ENCODE assay signal across 13 cellular contexts in the genomic region with DNA sequence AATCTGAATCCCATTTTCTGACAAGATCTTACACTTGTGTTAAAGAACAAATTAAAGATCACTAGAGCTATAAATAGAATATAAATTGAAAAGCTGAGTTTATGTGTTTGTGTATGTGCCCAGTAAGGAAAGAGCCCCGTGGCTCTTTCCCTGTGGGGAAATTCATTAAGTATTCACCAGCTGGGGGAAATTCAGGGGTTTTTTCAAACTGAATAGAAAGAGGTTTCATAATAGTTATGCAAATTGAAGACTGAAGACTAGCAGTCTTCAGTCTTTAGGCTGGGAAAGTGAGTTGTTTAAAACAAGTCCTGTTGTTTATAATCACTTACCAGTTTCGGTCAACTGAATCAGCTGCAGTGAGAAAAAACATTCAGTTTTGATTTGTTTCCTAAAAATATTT. TPM values are rescaled to one million over a fixed set of nuclear protein-coding genes. Genes with fewer than 3 reads are reported as not detected.
A peak's percentile ranks its signal among the peaks of the same experiment; 100 is the strongest.
DNase-seq lines count a peak whose midpoint lies in the region; ATAC-seq and TF ChIP-seq lines count a peak whose summit lies in the region.
"Had no signal": no experiment of that assay in that cellular context is flagged by ENCODE, and none has a peak within 500 bp of the region (broad histone marks: within the 10 kb centered on the region; RNA-seq: fewer than 3 reads in every experiment).

No MANE protein-coding gene starts in this region.

- H3K4me1 Mint-ChIP-seq in activated T-helper 2 cell treated with anti-CD3 and anti-CD28 coated beads, Interferon-gamma antibody, Interleukin-2, Interleukin-4, amounts not matched to agents 10 μg/mL and 5 μg/mL and 100 μg/mL, durations not matched to agents 14 hours and 24 hours and 36 hours (ENCODE audit: low read depth), result no peaks in the 10 kb centered on the region

- peak overlapping the region in 3 of 11 experiments; percentile 53 to 91 (median 79); a peak in 6 of 22 replicates for H3K9ac ChIP-seq in BLaER1 treated with 17β-estradiol and CSF1 and Interleukin-3, amounts not matched to agents 10 nM and 100 nM
- no peak overlapping the region for H3K9ac ChIP-seq in HUES48 (ENCODE audit: low read depth, low read length)

- peak overlapping the region in 6 of 11 experiments; percentile 9 to 99 (median 69); a peak in 10 of 22 replicates for H3K27ac ChIP-seq in BLaER1 treated with 17β-estradiol and CSF1 and Interleukin-3, amounts not matched to agents 10 nM and 100 nM
- peak overlapping the region; percentile 27 for H3K27ac ChIP-seq in HUES48 (ENCODE audit: low read depth, low read length)
- no peak overlapping the region for H3K27ac ChIP-seq in esophagus squamous epithelium
- no peak overlapping the region for H3K27ac ChIP-seq in prostate gland
- H3K27ac ChIP-seq: C4-2B, WERI-Rb-1 had no signal

- no peaks in the 10 kb centered on the region for H3K27me3 ChIP-seq in BLaER1 treated with 17β-estradiol and CSF1 and Interleukin-3, amounts not matched to agents 10 nM and 100 nM
- no peaks in the 10 kb centered on the region for H3K27me3 ChIP-seq in HUES48 (ENCODE audit: control insufficient read depth, insufficient read depth, low read length)
- H3K27me3 ChIP-seq in esophagus squamous epithelium, result no peaks in the 10 kb centered on the region
- H3K27me3 ChIP-seq in prostate gland (replicated peaks; ENCODE audit: insufficient read depth), result no peaks in the 10 kb centered on the region

- TF ChIP-seq POLR2A in esophagus squamous epithelium (IDR thresholded peaks at IDR 0.05), result no peak
- TF ChIP-seq POLR2A in prostate gland (IDR thresholded peaks at IDR 0.05), result no peak

- H3K4me2 ChIP-seq in BLaER1 treated with 17β-estradiol and CSF1 and Interleukin-3, amounts not matched to agents 10 nM and 100 nM, result peak overlapping the region in 3 of 11 experiments; percentile 8 to 87 (median 75); a peak in 5 of 22 replicates

- no peaks in the 10 kb centered on the region for H3K9me3 Mint-ChIP-seq in activated T-helper 2 cell treated with anti-CD3 and anti-CD28 coated beads, Interferon-gamma antibody, Interleukin-2, Interleukin-4, amounts not matched to agents 10 μg/mL and 5 μg/mL and 100 μg/mL, durations not matched to agents 14 hours and 24 hours and 36 hours
- H3K9me3 Mint-ChIP-seq: naive thymus-derived CD8-positive, alpha-beta T cell had no signal

- H3K27me3 Mint-ChIP-seq in activated T-helper 2 cell treated with anti-CD3 and anti-CD28 coated beads, Interferon-gamma antibody, Interleukin-2, Interleukin-4, amounts not matched to agents 10 μg/mL and 5 μg/mL and 100 μg/mL, durations not matched to agents 14 hours and 24 hours and 36 hours (ENCODE audit: low read depth), result peaks cover 7% of the 10 kb centered on the region

- no peaks in the 10 kb centered on the region for H4K20me1 ChIP-seq in BLaER1 treated with 17β-estradiol and CSF1 and Interleukin-3, amounts not matched to agents 10 nM and 100 nM

- no peaks in the 10 kb centered on the region; a peak in 1 of 22 replicates for H3K36me3 ChIP-seq in BLaER1 treated with 17β-estradiol and CSF1 and Interleukin-3, amounts not matched to agents 10 nM and 100 nM
- H3K36me3 ChIP-seq in HUES48 (ENCODE audit: control insufficient read depth, insufficient read depth, low read length) (no peaks in the 10 kb centered on the region), esophagus squamous epithelium (no peaks in the 10 kb centered on the region), prostate gland (no peaks in the 10 kb centered on the region)
- H3K36me3 ChIP-seq: WERI-Rb-1 had no signal

- H3K36me3 Mint-ChIP-seq in activated T-helper 2 cell treated with anti-CD3 and anti-CD28 coated beads, Interferon-gamma antibody, Interleukin-2, Interleukin-4, amounts not matched to agents 10 μg/mL and 5 μg/mL and 100 μg/mL, durations not matched to agents 14 hours and 24 hours and 36 hours (ENCODE audit: low read depth), result no peaks in the 10 kb centered on the region
- H3K36me3 Mint-ChIP-seq: naive thymus-derived CD8-positive, alpha-beta T cell had no signal

- no peak overlapping the region for H3K4me3 Mint-ChIP-seq in activated T-helper 2 cell treated with anti-CD3 and anti-CD28 coated beads, Interferon-gamma antibody, Interleukin-2, Interleukin-4, amounts not matched to agents 10 μg/mL and 5 μg/mL and 100 μg/mL, durations not matched to agents 14 hours and 24 hours and 36 hours (ENCODE audit: low read depth)

- no peak overlapping the region for H3K27ac Mint-ChIP-seq in activated T-helper 2 cell treated with anti-CD3 and anti-CD28 coated beads, Interferon-gamma antibody, Interleukin-2, Interleukin-4, amounts not matched to agents 10 μg/mL and 5 μg/mL and 100 μg/mL, durations not matched to agents 14 hours and 24 hours and 36 hours

- DNase-seq in NCI-H524 (lab: John Stamatoyannopoulos, UW) (no peak), esophagus squamous epithelium (lab: John Stamatoyannopoulos, UW) (no peak), prostate gland (ENCODE audit: low spot score) (no peak)
- no peak for DNase-seq in activated T-helper 2 cell treated with anti-CD3 and anti-CD28 coated beads, Interferon-gamma antibody, Interleukin-2, Interleukin-4, amounts not matched to agents 10 μg/mL and 5 μg/mL and 100 μg/mL, durations not matched to agents 14 hours and 24 hours and 36 hours (ENCODE audit: low spot score)
- DNase-seq: foreskin melanocyte; naive thymus-derived CD8-positive, alpha-beta T cell; WERI-Rb-1 had no signal

- TF ChIP-seq CTCF in esophagus squamous epithelium (IDR thresholded peaks at IDR 0.05), result no peak
- no peak for TF ChIP-seq CTCF in prostate gland (IDR thresholded peaks at IDR 0.05)

- H3K4me3 ChIP-seq in BLaER1 treated with 17β-estradiol and CSF1 and Interleukin-3, amounts not matched to agents 10 nM and 100 nM, result no peak overlapping the region; a peak in 1 of 20 replicates
- no peak overlapping the region for H3K4me3 ChIP-seq in HUES48 (ENCODE audit: low read depth, low read length)
- no peak overlapping the region for H3K4me3 ChIP-seq in esophagus squamous epithelium
- no peak overlapping the region for H3K4me3 ChIP-seq in prostate gland

- ATAC-seq in GM19035 (IDR thresholded peaks at IDR 0.05; ENCODE audit: unreplicated experiment), result peak; percentile 83
- ATAC-seq in HG02763 (IDR thresholded peaks at IDR 0.05; ENCODE audit: unreplicated experiment), result peak; percentile 89

- intact Hi-C loops in esophagus squamous epithelium (cut with DNase I), result loop anchor here (5.0 to 10.0 kb wide), 2 partner anchors 248 to 265 kb away; no protein-coding TSS in a partner anchor
- intact Hi-C loops in activated T-helper 2 cell treated with anti-CD3 and anti-CD28 coated beads, Interferon-gamma antibody, Interleukin-2, Interleukin-4, amounts not matched to agents 10 μg/mL and 5 μg/mL and 100 μg/mL, durations not matched to agents 14 hours and 24 hours and 36 hours (cut with micrococcal nuclease), result no loop called here
- intact Hi-C loops in prostate gland (cut with DNase I), result no loop called here

- peaks cover 12 to 95% (median 21%) of the 10 kb centered on the region in 10 experiments for H3K4me1 ChIP-seq in BLaER1 treated with 17β-estradiol and CSF1 and Interleukin-3, amounts not matched to agents 10 nM and 100 nM
- H3K4me1 ChIP-seq in HUES48 (ENCODE audit: control insufficient read depth, insufficient read depth, low read length), result peaks cover 19% of the 10 kb centered on the region
- peaks cover 0 to 13% (median 0%) of the 10 kb centered on the region in 3 donors for H3K4me1 ChIP-seq in esophagus squamous epithelium
- H3K4me1 ChIP-seq in prostate gland (replicated peaks), result no peaks in the 10 kb centered on the region

- H3K9me3 ChIP-seq in BLaER1 treated with 17β-estradiol and CSF1 and Interleukin-3, amounts not matched to agents 10 nM and 100 nM (replicated peaks in 1 of 11), result peaks cover 29 to 55% (median 39%) of the 10 kb centered on the region in 11 experiments
- H3K9me3 ChIP-seq in HUES48 (ENCODE audit: control insufficient read depth, insufficient read depth, low read length), result peaks cover 16% of the 10 kb centered on the region
- no peaks in the 10 kb centered on the region for H3K9me3 ChIP-seq in esophagus squamous epithelium
- no peaks in the 10 kb centered on the region for H3K9me3 ChIP-seq in prostate gland

- 24 to 31% methylated on average over 2 of the region's 2 CpGs for WGBS in esophagus squamous epithelium, 2 donors
- 64% methylated on average over 2 of the region's 2 CpGs for WGBS in prostate gland

RNA-seq across cellular contexts. Expression of a gene that starts 11.3 kb away (rescaled TPM):
- 10 to 100 TPM in 2 of 4 donors, 1 to 10 TPM in 2; 3.8 to 23.5 (median 10.3) TPM for total RNA-seq in esophagus squamous epithelium
- not detected in 2 replicates for total RNA-seq in activated T-helper 2 cell treated with anti-CD3 and anti-CD28 coated beads, Interferon-gamma antibody, Interleukin-2, Interleukin-4, amounts not matched to agents 10 μg/mL and 5 μg/mL and 100 μg/mL, durations not matched to agents 14 hours and 24 hours and 36 hours
- total RNA-seq in prostate gland, result 1 to 10 TPM; 3.7 to 7.6 TPM
- total RNA-seq: NCI-H460 had no signal

RNA-seq across cellular contexts. Expression of a gene that starts 29.2 kb away (rescaled TPM):
- total RNA-seq in esophagus squamous epithelium (under 1 TPM; 0.15 to 0.95 (median 0.42) TPM), prostate gland (1 to 10 TPM in 1 of 2 donors, under 1 TPM in 1; 0.23 to 6.1 TPM)
- not detected in 2 replicates for total RNA-seq in activated T-helper 2 cell treated with anti-CD3 and anti-CD28 coated beads, Interferon-gamma antibody, Interleukin-2, Interleukin-4, amounts not matched to agents 10 μg/mL and 5 μg/mL and 100 μg/mL, durations not matched to agents 14 hours and 24 hours and 36 hours
- total RNA-seq: NCI-H460 had no signal

RNA-seq across cellular contexts. Expression of a gene that starts 40.0 kb away (rescaled TPM):
- total RNA-seq in esophagus squamous epithelium (not detected), prostate gland (1 to 10 TPM in 1 of 2 donors, not detected in 1; 1.4 TPM)
- not detected in 2 replicates for total RNA-seq in activated T-helper 2 cell treated with anti-CD3 and anti-CD28 coated beads, Interferon-gamma antibody, Interleukin-2, Interleukin-4, amounts not matched to agents 10 μg/mL and 5 μg/mL and 100 μg/mL, durations not matched to agents 14 hours and 24 hours and 36 hours
- total RNA-seq: naive thymus-derived CD8-positive, alpha-beta T cell; NCI-H460 had no signal

Comparison
In these comparisons a context has a peak if more than half of its experiments do, and no peak if none do; other contexts are left out.
1. H3K27ac ChIP-seq: peak in BLaER1 treated with 17β-estradiol and CSF1 and Interleukin-3, amounts not matched to agents 10 nM and 100 nM (6 of 11) and HUES48 (single experiment); none in esophagus squamous epithelium (0 of 4) and prostate gland (0 of 2).